In genomic region chr3:149658444-149659172, GRCh38 we compare ENCODE assay signal across 8 cellular contexts.
DNase-seq lines count a peak whose midpoint lies in the region; ATAC-seq and TF ChIP-seq lines count a peak whose summit lies in the region.

No MANE protein-coding gene starts in this region.

- DNase-seq in EH (ENCODE audit: low read depth) (peak; percentile 90), HK-2 (ENCODE audit: unreplicated experiment) (peak; percentile 85), cardiac fibroblast (ENCODE audit: low read depth in 2 of 2) (peak; percentile 85 to 90), iPS-NIHi11 (ENCODE audit: low spot score) (peak; percentile 72), skeletal muscle cell (ENCODE audit: low read depth) (peak; percentile 56), NCI-H187 treated with DMSO at 0.1 percent for 48 hours (lab: John Stamatoyannopoulos, UW) (no peak)

- ATAC-seq in GM21381 (IDR thresholded peaks at IDR 0.05; ENCODE audit: unreplicated experiment): peak; percentile 58
- ATAC-seq in SK-N-SH treated with all-trans-retinoic acid at 6 μM for 48 hours: peak; percentile 72

- TF ChIP-seq CTCF in cardiac fibroblast (IDR thresholded peaks at IDR 0.05; ENCODE audit: low read depth, low read length): peak; percentile 8

- peak overlapping the region; percentile 80 to 91 for H3K4me3 ChIP-seq in cardiac fibroblast (replicated peaks in 1 of 2; ENCODE audit: low read depth in 2 of 2, low read length in 2 of 2)
- H3K4me3 ChIP-seq in skeletal muscle cell (ENCODE audit: low read depth, low read length): peak overlapping the region; percentile 58

TF ChIP-seq in SK-N-SH treated with all-trans-retinoic acid at 6 μM for 48 hours, 23 proteins besides CTCF, POLR2A, EP300 and RAD21:
- no peak for TF ChIP-seq CREB5 (CRISPR knock-in tag; IDR thresholded peaks at IDR 0.05; ENCODE audit: low read depth)
- no peak for TF ChIP-seq CSDC2 (CRISPR knock-in tag; IDR thresholded peaks at IDR 0.05)
- no peak for TF ChIP-seq BACH2 (CRISPR knock-in tag; IDR thresholded peaks at IDR 0.05; ENCODE audit: borderline replicate concordance)
- no peak for TF ChIP-seq ARNTL (CRISPR knock-in tag; IDR thresholded peaks at IDR 0.05; ENCODE audit: borderline replicate concordance, low read depth)
- no peak for TF ChIP-seq PPARA (CRISPR knock-in tag; IDR thresholded peaks at IDR 0.05; ENCODE audit: borderline replicate concordance)
- TF ChIP-seq RARB (CRISPR knock-in tag; IDR thresholded peaks at IDR 0.05): no peak
- no peak for TF ChIP-seq ZFP3 (CRISPR knock-in tag; IDR thresholded peaks at IDR 0.05)
- TF ChIP-seq ESRRG (CRISPR knock-in tag; IDR thresholded peaks at IDR 0.05): no peak
- no peak for TF ChIP-seq TSHZ2 (CRISPR knock-in tag; IDR thresholded peaks at IDR 0.05)
- no peak for TF ChIP-seq TCF4 (CRISPR knock-in tag; IDR thresholded peaks at IDR 0.05; ENCODE audit: borderline replicate concordance)
- TF ChIP-seq ZC3H10 (CRISPR knock-in tag; IDR thresholded peaks at IDR 0.05): no peak
